13 cellular contexts compared by ENCODE assay signal in genomic region chr4:32775049-32775448, GRCh38.
A peak's percentile ranks its signal among the peaks of the same experiment; 100 is the strongest.
DNase-seq lines count a peak whose midpoint lies in the region; ATAC-seq and TF ChIP-seq lines count a peak whose summit lies in the region.
"Had no signal": no experiment of that assay in that cellular context is flagged by ENCODE, and none has a peak within 500 bp of the region (broad histone marks: within the 10 kb centered on the region; RNA-seq: fewer than 3 reads in every experiment).

No MANE protein-coding gene starts in this region.

- TF ChIP-seq CTCF in MCF 10A (IDR thresholded peaks at IDR 0.05; ENCODE audit: unreplicated experiment) (peak; percentile 41), breast epithelium (IDR thresholded peaks at IDR 0.05) (no peak), RWPE2 (IDR thresholded peaks at IDR 0.05; ENCODE audit: poor library complexity, severe bottlenecking) (peak; percentile 70), GM10266 (IDR thresholded peaks at IDR 0.05; ENCODE audit: control insufficient read depth, insufficient read depth, low read depth, missing control alignments) (no peak), colonic mucosa (IDR thresholded peaks at IDR 0.05) (no peak)

- H3K36me3 Mint-ChIP-seq in MCF 10A (ENCODE audit: insufficient read depth, unreplicated experiment): peaks cover 4% of the 10 kb centered on the region
- H3K36me3 Mint-ChIP-seq: IgD-negative memory B cell; natural killer cell treated with Interleukin-12 subunit alpha and Interleukin-12 subunit beta and Interleukin-15 and Interleukin-18, amount 100 ng/mL, for 72 hours; stimulated activated memory B cell treated with anti-CD40 and anti-IgM and Interleukin-4, amounts not matched to agents 10 μg/mL and 1 μg/mL and 100 μg/mL, for 72 hours had no signal

- peak; percentile 83 for ATAC-seq in RWPE2 (ENCODE audit: low read depth)
- ATAC-seq: natural killer cell treated with Interleukin-12 subunit alpha and Interleukin-12 subunit beta and Interleukin-15 and Interleukin-18, amount 100 ng/mL, for 72 hours; stimulated activated memory B cell treated with anti-CD40 and anti-IgM and Interleukin-4, amounts not matched to agents 10 μg/mL and 1 μg/mL and 100 μg/mL, for 72 hours had no signal

- peaks cover 12% of the 10 kb centered on the region for H3K4me1 Mint-ChIP-seq in MCF 10A (ENCODE audit: insufficient read depth, unreplicated experiment)
- H3K4me1 Mint-ChIP-seq: IgD-negative memory B cell; stimulated activated memory B cell treated with anti-CD40 and anti-IgM and Interleukin-4, amounts not matched to agents 10 μg/mL and 1 μg/mL and 100 μg/mL, for 72 hours had no signal

- H3K27me3 Mint-ChIP-seq in MCF 10A (ENCODE audit: insufficient read depth, unreplicated experiment): no peaks in the 10 kb centered on the region
- H3K27me3 Mint-ChIP-seq: IgD-negative memory B cell; natural killer cell treated with Interleukin-12 subunit alpha and Interleukin-12 subunit beta and Interleukin-15 and Interleukin-18, amount 100 ng/mL, for 72 hours; stimulated activated memory B cell treated with anti-CD40 and anti-IgM and Interleukin-4, amounts not matched to agents 10 μg/mL and 1 μg/mL and 100 μg/mL, for 72 hours had no signal

- in situ Hi-C loops in G401 (cut with HindIII; ENCODE audit: low sequenced_read_pairs): no loop called here

- no peak overlapping the region for H3K9ac ChIP-seq in colonic mucosa (ENCODE audit: low read depth in 2 of 2, low read length in 2 of 2)
- H3K9ac ChIP-seq: BLaER1 had no signal

- BruUV-seq in MCF 10A (replicated peaks; lab: Mats Ljungman, UMichigan): no TSS peak

- H3K4me3 ChIP-seq in breast epithelium (no peak overlapping the region), RWPE2 (ENCODE audit: severe bottlenecking) (no peak overlapping the region), colonic mucosa (no peak overlapping the region)
- H3K4me3 ChIP-seq: BLaER1 had no signal

- no peak overlapping the region for H3K4me3 Mint-ChIP-seq in MCF 10A (ENCODE audit: unreplicated experiment)
- H3K4me3 Mint-ChIP-seq: IgD-negative memory B cell; natural killer cell treated with Interleukin-12 subunit alpha and Interleukin-12 subunit beta and Interleukin-15 and Interleukin-18, amount 100 ng/mL, for 72 hours; stimulated activated memory B cell treated with anti-CD40 and anti-IgM and Interleukin-4, amounts not matched to agents 10 μg/mL and 1 μg/mL and 100 μg/mL, for 72 hours had no signal

- H3K36me3 ChIP-seq in breast epithelium: no peaks in the 10 kb centered on the region
- H3K36me3 ChIP-seq in RWPE2 (ENCODE audit: low read depth): no peaks in the 10 kb centered on the region
- no peaks in the 10 kb centered on the region for H3K36me3 ChIP-seq in colonic mucosa
- H3K36me3 ChIP-seq: BLaER1 had no signal

- H3K27ac ChIP-seq in breast epithelium (no peak overlapping the region), RWPE2 (ENCODE audit: poor library complexity, severe bottlenecking) (no peak overlapping the region), colonic mucosa (no peak overlapping the region)
- H3K27ac ChIP-seq: BLaER1 had no signal

- peak; percentile 65 for DNase-seq in MCF 10A (ENCODE audit: unreplicated experiment)
- no peak for DNase-seq in breast epithelium (ENCODE audit: low spot score in 2 of 2)
- no peak for DNase-seq in RWPE2 (ENCODE audit: low spot score)
- DNase-seq in iPS DF 4.7 (ENCODE audit: extremely low read depth, low spot score): peak; percentile 44
- DNase-seq in effector CD4-positive, alpha-beta T cell: no peak
- DNase-seq in GM10266 (ENCODE audit: extremely low spot score): no peak
- no peak for DNase-seq in colonic mucosa
- DNase-seq in G401 (ENCODE audit: low spot score): no peak
- DNase-seq: activated CD4-positive, alpha-beta T cell treated with anti-CD3 and anti-CD28 coated beads for 4 hours had no signal

- no peak overlapping the region for H3K27ac Mint-ChIP-seq in MCF 10A (ENCODE audit: low read depth, unreplicated experiment)
- H3K27ac Mint-ChIP-seq: IgD-negative memory B cell; natural killer cell treated with Interleukin-12 subunit alpha and Interleukin-12 subunit beta and Interleukin-15 and Interleukin-18, amount 100 ng/mL, for 72 hours; stimulated activated memory B cell treated with anti-CD40 and anti-IgM and Interleukin-4, amounts not matched to agents 10 μg/mL and 1 μg/mL and 100 μg/mL, for 72 hours had no signal

- no peaks in the 10 kb centered on the region for H3K4me1 ChIP-seq in breast epithelium
- H3K4me1 ChIP-seq in RWPE2 (ENCODE audit: insufficient read depth, poor library complexity, severe bottlenecking): no peaks in the 10 kb centered on the region
- no peaks in the 10 kb centered on the region for H3K4me1 ChIP-seq in colonic mucosa
- H3K4me1 ChIP-seq: BLaER1 had no signal

- TF ChIP-seq POLR2A in breast epithelium (IDR thresholded peaks at IDR 0.05): no peak

- CTCF ChIA-PET in MCF 10A (lab: Yijun Ruan, JAX): interaction anchor here (0.6 to 1.5 kb wide), 3 partner anchors 13 to 1094 kb away, joined by 3 to 9 read pairs (median 4); no protein-coding TSS in a partner anchor

- intact Hi-C loops in MCF 10A (cut with micrococcal nuclease): loop anchor here (2.0 to 5.0 kb wide), 2 partner anchors 358 to 1404 kb away; no protein-coding TSS in a partner anchor
- intact Hi-C loops in breast epithelium (cut with DNase I; ENCODE audit: low total_unique reads): no loop called here
- intact Hi-C loops in colonic mucosa (cut with DNase I): loop anchor here (10.0 kb wide), 1 partner anchor 310 kb away; no protein-coding TSS in a partner anchor

- H3K9me3 Mint-ChIP-seq in MCF 10A (ENCODE audit: unreplicated experiment): no peaks in the 10 kb centered on the region

- POLR2A ChIA-PET in MCF 10A (lab: Yijun Ruan, JAX): no interaction called here

- no peaks in the 10 kb centered on the region for H3K27me3 ChIP-seq in breast epithelium
- no peaks in the 10 kb centered on the region for H3K27me3 ChIP-seq in RWPE2 (ENCODE audit: insufficient read depth, poor library complexity, severe bottlenecking)
- H3K27me3 ChIP-seq in colonic mucosa: no peaks in the 10 kb centered on the region
- H3K27me3 ChIP-seq: BLaER1 had no signal

- H3K9me3 ChIP-seq in breast epithelium: no peaks in the 10 kb centered on the region
- no peaks in the 10 kb centered on the region for H3K9me3 ChIP-seq in RWPE2 (ENCODE audit: severe bottlenecking)
- no peaks in the 10 kb centered on the region for H3K9me3 ChIP-seq in colonic mucosa
- H3K9me3 ChIP-seq: BLaER1 had no signal

Comparison
In these comparisons a context has a peak if more than half of its experiments do, and no peak if none do; other contexts are left out.
1. DNase-seq: peak in MCF 10A (single experiment) and iPS DF 4.7 (single experiment); none in breast epithelium (0 of 2), RWPE2 (single experiment), effector CD4-positive, alpha-beta T cell (single experiment), GM10266 (single experiment), colonic mucosa (single experiment) and G401 (single experiment).
2. CTCF ChIP-seq: peak in MCF 10A (single experiment) and RWPE2 (single experiment); none in breast epithelium (0 of 3), GM10266 (single experiment) and colonic mucosa (single experiment).